In genomic region chr2:14884651-14885050, GRCh38 we compare ENCODE assay signal across 31 cellular contexts.
DNase-seq lines count a peak whose midpoint lies in the region; ATAC-seq, FAIRE-seq and TF ChIP-seq lines count a peak whose summit lies in the region.
"Had no signal": no experiment of that assay in that cellular context is flagged by ENCODE, and none has a peak within 500 bp of the region (broad histone marks: within the 10 kb centered on the region; RNA-seq: fewer than 3 reads in every experiment).

No MANE protein-coding gene starts in this region.

- H3K36me3 ChIP-seq in bronchial epithelial cell (ENCODE audit: control insufficient read depth, insufficient read depth, low read length) (no peaks in the 10 kb centered on the region), mucosa of descending colon (ENCODE audit: low read depth) (no peaks in the 10 kb centered on the region), right lobe of liver (no peaks in the 10 kb centered on the region)
- H3K36me3 ChIP-seq: BE2C; BLaER1; BLaER1 treated with 17β-estradiol and CSF1 and Interleukin-3, amounts not matched to agents 10 nM and 100 nM had no signal

- no peak overlapping the region for H3K27ac ChIP-seq in right lobe of liver
- H3K27ac ChIP-seq: 22Rv1; A549; BLaER1; BLaER1 treated with 17β-estradiol and CSF1 and Interleukin-3, amounts not matched to agents 10 nM and 100 nM; C4-2B had no signal

- DNase-seq in bronchial epithelial cell (ENCODE audit: low read depth) (no peak), kidney tubule cell (ENCODE audit: low spot score) (peak; percentile 76), mucosa of descending colon (no peak), right lobe of liver (no peak)
- DNase-seq: 8988T; ACHN; AML-193; BE2C; C1 segment of cervical spinal cord; Caco-2; Calu3; CD4-positive, alpha-beta memory T cell; CD4-positive, alpha-beta T cell; CD4-positive, CD25-positive, alpha-beta regulatory T cell; CD8-positive, alpha-beta memory T cell; CD8-positive, alpha-beta T cell; COR-L47; DMS 273 treated with DMSO at 0.1 percent for 48 hours; DMS153; DMS53; DMS79; DMS79 treated with DMSO at 0.1 percent for 48 hours; DND-41; EL had no signal

- intact Hi-C loops in mucosa of descending colon (cut with DNase I, micrococcal nuclease) (no loop called here), right lobe of liver (cut with DNase I) (no loop called here)

- H3K9me3 ChIP-seq in mucosa of descending colon: no peaks in the 10 kb centered on the region
- H3K9me3 ChIP-seq in right lobe of liver: no peaks in the 10 kb centered on the region
- H3K9me3 ChIP-seq: A549; BE2C; BLaER1; BLaER1 treated with 17β-estradiol and CSF1 and Interleukin-3, amounts not matched to agents 10 nM and 100 nM; Caco-2 had no signal

- TF ChIP-seq CTCF in bronchial epithelial cell (IDR thresholded peaks at IDR 0.05; ENCODE audit: insufficient read depth, low read length, severe bottlenecking) (no peak), mucosa of descending colon (IDR thresholded peaks at IDR 0.05) (no peak), right lobe of liver (IDR thresholded peaks at IDR 0.05) (no peak)

- H3K4me1 ChIP-seq in mucosa of descending colon (ENCODE audit: low read depth): no peaks in the 10 kb centered on the region
- no peaks in the 10 kb centered on the region for H3K4me1 ChIP-seq in right lobe of liver
- H3K4me1 ChIP-seq: A549; BE2C; BLaER1; BLaER1 treated with 17β-estradiol and CSF1 and Interleukin-3, amounts not matched to agents 10 nM and 100 nM; Caco-2 had no signal

- no peak for TF ChIP-seq POLR2A in right lobe of liver (IDR thresholded peaks at IDR 0.05)

- peak; percentile 7 for FAIRE-seq in bronchial epithelial cell (lab: Jason Lieb, UNC)
- FAIRE-seq: A204.1, A549, D721Med had no signal

- ATAC-seq in mucosa of descending colon (no peak), right lobe of liver (no peak)
- ATAC-seq: A549; CD8-positive, alpha-beta T cell had no signal

- WGBS in right lobe of liver (ENCODE audit: insufficient coverage, low coverage, low lambda C conversion rate, missing lambda C conversion rate): 42% methylated on average over 2 of the region's 2 CpGs

- no peaks in the 10 kb centered on the region for H3K27me3 ChIP-seq in bronchial epithelial cell (ENCODE audit: control insufficient read depth, insufficient read depth, low read length)
- H3K27me3 ChIP-seq in right lobe of liver: no peaks in the 10 kb centered on the region
- H3K27me3 ChIP-seq: BE2C; BLaER1; BLaER1 treated with 17β-estradiol and CSF1 and Interleukin-3, amounts not matched to agents 10 nM and 100 nM had no signal

- H3K4me3 ChIP-seq in bronchial epithelial cell (ENCODE audit: low read depth, low read length) (no peak overlapping the region), mucosa of descending colon (no peak overlapping the region), right lobe of liver (no peak overlapping the region)
- H3K4me3 ChIP-seq: A549; BLaER1; BLaER1 treated with 17β-estradiol and CSF1 and Interleukin-3, amounts not matched to agents 10 nM and 100 nM had no signal
